In genomic region chr12:14766020-14766419, GRCh38 we compare ENCODE assay signal across 3 cellular contexts. TPM values are rescaled to one million over a fixed set of nuclear protein-coding genes. Genes with fewer than 3 reads are reported as not detected.
"Had no signal": no experiment of that assay in that cellular context is flagged by ENCODE, and none has a peak within 500 bp of the region (broad histone marks: within the 10 kb centered on the region; RNA-seq: fewer than 3 reads in every experiment).

No MANE protein-coding gene starts in this region.

RNA-seq across cellular contexts. Expression of gene SMCO3, which starts 48.0 kb away (rescaled TPM):
- total RNA-seq: HT-29, LHCN-M2, Right ventricle myocardium superior had no signal
